In the genomic region with DNA sequence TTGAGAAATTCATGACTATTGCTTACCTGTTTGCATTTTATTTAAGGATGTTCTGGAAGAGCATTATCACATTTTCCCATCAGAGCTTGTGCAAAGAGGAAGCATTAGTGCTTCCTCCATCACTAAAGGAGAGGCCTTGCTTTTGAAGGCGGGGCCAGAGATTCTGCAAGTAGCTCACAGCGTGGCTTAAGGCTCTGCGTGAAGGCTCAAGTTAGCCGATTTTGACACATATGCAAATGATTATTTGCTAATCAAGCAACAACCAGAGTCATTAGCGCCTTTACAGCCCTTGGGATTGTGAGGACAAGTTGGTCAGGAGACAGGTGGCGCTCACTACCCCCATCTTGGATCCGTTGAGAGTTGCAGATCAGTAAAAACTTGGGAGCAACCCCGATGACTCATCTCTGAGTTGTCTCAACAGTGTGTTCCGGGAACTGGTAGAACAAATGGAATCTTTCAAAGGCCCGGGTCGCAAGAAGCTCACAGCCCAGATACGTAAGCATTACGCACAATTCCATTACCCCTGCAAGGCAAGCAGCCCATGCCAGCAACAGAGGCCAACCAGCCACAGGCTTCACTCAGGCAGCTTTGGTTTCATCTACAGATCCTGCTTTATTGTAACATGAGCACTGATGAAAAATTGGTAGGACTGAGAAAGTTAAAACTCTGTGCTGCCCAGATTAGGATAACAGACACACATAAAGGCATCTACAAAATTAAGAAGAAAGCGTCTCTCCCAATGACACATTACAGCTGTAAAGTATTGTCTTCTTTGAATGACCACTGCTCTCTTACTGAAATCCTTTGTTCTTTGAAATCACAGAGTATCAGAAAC, we compare ENCODE assay signal across 1 cellular context.
TF ChIP-seq lines count a peak whose summit lies in the region.

No MANE protein-coding gene starts in this region.

TF ChIP-seq in HepG2, 621 proteins besides CTCF, POLR2A, EP300 and RAD21 (continued from another document and continues in another):
- TF ChIP-seq, protein P1, sequence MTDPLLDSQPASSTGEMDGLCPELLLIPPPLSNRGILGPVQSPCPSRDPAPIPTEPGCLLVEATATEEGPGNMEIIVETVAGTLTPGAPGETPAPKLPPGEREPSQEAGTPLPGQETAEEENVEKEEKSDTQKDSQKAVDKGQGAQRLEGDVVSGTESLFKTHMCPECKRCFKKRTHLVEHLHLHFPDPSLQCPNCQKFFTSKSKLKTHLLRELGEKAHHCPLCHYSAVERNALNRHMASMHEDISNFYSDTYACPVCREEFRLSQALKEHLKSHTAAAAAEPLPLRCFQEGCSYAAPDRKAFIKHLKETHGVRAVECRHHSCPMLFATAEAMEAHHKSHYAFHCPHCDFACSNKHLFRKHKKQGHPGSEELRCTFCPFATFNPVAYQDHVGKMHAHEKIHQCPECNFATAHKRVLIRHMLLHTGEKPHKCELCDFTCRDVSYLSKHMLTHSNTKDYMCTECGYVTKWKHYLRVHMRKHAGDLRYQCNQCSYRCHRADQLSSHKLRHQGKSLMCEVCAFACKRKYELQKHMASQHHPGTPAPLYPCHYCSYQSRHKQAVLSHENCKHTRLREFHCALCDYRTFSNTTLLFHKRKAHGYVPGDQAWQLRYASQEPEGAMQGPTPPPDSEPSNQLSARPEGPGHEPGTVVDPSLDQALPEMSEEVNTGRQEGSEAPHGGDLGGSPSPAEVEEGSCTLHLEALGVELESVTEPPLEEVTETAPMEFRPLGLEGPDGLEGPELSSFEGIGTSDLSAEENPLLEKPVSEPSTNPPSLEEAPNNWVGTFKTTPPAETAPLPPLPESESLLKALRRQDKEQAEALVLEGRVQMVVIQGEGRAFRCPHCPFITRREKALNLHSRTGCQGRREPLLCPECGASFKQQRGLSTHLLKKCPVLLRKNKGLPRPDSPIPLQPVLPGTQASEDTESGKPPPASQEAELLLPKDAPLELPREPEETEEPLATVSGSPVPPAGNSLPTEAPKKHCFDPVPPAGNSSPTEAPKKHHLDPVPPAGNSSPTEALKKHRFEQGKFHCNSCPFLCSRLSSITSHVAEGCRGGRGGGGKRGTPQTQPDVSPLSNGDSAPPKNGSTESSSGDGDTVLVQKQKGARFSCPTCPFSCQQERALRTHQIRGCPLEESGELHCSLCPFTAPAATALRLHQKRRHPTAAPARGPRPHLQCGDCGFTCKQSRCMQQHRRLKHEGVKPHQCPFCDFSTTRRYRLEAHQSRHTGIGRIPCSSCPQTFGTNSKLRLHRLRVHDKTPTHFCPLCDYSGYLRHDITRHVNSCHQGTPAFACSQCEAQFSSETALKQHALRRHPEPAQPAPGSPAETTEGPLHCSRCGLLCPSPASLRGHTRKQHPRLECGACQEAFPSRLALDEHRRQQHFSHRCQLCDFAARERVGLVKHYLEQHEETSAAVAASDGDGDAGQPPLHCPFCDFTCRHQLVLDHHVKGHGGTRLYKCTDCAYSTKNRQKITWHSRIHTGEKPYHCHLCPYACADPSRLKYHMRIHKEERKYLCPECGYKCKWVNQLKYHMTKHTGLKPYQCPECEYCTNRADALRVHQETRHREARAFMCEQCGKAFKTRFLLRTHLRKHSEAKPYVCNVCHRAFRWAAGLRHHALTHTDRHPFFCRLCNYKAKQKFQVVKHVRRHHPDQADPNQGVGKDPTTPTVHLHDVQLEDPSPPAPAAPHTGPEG (CRISPR knock-in tag; IDR thresholded peaks at IDR 0.05): no peak; the same call in 1 of the 2 replicates
- TF ChIP-seq JUN (CRISPR knock-in tag; IDR thresholded peaks at IDR 0.05): peak; percentile 98
- TF ChIP-seq TOE1 (CRISPR knock-in tag; IDR thresholded peaks at IDR 0.05): no peak
- TF ChIP-seq CEBPG (CRISPR knock-in tag; IDR thresholded peaks at IDR 0.05): peak; percentile 63
- no peak for TF ChIP-seq FOXM1 (CRISPR knock-in tag; IDR thresholded peaks at IDR 0.05)
- TF ChIP-seq ZNF564 (CRISPR knock-in tag; IDR thresholded peaks at IDR 0.05): peak; percentile 63; the same call in 1 of the 2 replicates
- peak; percentile 64 for TF ChIP-seq BCL6 (CRISPR knock-in tag; IDR thresholded peaks at IDR 0.05)
- no peak for TF ChIP-seq ZNF34 (CRISPR knock-in tag; IDR thresholded peaks at IDR 0.05; ENCODE audit: borderline replicate concordance)
- TF ChIP-seq PHF8 (CRISPR knock-in tag; IDR thresholded peaks at IDR 0.05): peak; percentile 25; the same call in 1 of the 2 replicates
- TF ChIP-seq NFIB (CRISPR knock-in tag; IDR thresholded peaks at IDR 0.05; ENCODE audit: borderline replicate concordance): no peak
- no peak for TF ChIP-seq U2AF2 (IDR thresholded peaks at IDR 0.05; ENCODE audit: low read depth, low read length)
- TF ChIP-seq, protein P2, sequence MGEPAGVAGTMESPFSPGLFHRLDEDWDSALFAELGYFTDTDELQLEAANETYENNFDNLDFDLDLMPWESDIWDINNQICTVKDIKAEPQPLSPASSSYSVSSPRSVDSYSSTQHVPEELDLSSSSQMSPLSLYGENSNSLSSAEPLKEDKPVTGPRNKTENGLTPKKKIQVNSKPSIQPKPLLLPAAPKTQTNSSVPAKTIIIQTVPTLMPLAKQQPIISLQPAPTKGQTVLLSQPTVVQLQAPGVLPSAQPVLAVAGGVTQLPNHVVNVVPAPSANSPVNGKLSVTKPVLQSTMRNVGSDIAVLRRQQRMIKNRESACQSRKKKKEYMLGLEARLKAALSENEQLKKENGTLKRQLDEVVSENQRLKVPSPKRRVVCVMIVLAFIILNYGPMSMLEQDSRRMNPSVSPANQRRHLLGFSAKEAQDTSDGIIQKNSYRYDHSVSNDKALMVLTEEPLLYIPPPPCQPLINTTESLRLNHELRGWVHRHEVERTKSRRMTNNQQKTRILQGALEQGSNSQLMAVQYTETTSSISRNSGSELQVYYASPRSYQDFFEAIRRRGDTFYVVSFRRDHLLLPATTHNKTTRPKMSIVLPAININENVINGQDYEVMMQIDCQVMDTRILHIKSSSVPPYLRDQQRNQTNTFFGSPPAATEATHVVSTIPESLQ (CRISPR knock-in tag; conservative IDR thresholded peaks at IDR 0.05): 0 out of 2 replicates have a peak, but pooled peaks have one; percentile 65
- TF ChIP-seq PITX1 (CRISPR knock-in tag; IDR thresholded peaks at IDR 0.05): no peak
- TF ChIP-seq, protein P3, sequence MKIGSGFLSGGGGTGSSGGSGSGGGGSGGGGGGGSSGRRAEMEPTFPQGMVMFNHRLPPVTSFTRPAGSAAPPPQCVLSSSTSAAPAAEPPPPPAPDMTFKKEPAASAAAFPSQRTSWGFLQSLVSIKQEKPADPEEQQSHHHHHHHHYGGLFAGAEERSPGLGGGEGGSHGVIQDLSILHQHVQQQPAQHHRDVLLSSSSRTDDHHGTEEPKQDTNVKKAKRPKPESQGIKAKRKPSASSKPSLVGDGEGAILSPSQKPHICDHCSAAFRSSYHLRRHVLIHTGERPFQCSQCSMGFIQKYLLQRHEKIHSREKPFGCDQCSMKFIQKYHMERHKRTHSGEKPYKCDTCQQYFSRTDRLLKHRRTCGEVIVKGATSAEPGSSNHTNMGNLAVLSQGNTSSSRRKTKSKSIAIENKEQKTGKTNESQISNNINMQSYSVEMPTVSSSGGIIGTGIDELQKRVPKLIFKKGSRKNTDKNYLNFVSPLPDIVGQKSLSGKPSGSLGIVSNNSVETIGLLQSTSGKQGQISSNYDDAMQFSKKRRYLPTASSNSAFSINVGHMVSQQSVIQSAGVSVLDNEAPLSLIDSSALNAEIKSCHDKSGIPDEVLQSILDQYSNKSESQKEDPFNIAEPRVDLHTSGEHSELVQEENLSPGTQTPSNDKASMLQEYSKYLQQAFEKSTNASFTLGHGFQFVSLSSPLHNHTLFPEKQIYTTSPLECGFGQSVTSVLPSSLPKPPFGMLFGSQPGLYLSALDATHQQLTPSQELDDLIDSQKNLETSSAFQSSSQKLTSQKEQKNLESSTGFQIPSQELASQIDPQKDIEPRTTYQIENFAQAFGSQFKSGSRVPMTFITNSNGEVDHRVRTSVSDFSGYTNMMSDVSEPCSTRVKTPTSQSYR (CRISPR knock-in tag; IDR thresholded peaks at IDR 0.05; ENCODE audit: borderline replicate concordance): no peak; the same call in 1 of the 2 replicates
- TF ChIP-seq HOXA5 (CRISPR knock-in tag; IDR thresholded peaks at IDR 0.05): no peak
- TF ChIP-seq KLF11 (CRISPR knock-in tag; IDR thresholded peaks at IDR 0.05): no peak
- no peak for TF ChIP-seq PAWR (CRISPR knock-in tag; IDR thresholded peaks at IDR 0.05; ENCODE audit: borderline replicate concordance)
- TF ChIP-seq, protein P4, sequence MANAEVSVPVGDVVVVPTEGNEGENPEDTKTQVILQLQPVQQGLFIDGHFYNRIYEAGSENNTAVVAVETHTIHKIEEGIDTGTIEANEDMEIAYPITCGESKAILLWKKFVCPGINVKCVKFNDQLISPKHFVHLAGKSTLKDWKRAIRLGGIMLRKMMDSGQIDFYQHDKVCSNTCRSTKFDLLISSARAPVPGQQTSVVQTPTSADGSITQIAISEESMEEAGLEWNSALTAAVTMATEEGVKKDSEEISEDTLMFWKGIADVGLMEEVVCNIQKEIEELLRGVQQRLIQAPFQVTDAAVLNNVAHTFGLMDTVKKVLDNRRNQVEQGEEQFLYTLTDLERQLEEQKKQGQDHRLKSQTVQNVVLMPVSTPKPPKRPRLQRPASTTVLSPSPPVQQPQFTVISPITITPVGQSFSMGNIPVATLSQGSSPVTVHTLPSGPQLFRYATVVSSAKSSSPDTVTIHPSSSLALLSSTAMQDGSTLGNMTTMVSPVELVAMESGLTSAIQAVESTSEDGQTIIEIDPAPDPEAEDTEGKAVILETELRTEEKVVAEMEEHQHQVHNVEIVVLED (CRISPR knock-in tag; IDR thresholded peaks at IDR 0.05; ENCODE audit: borderline replicate concordance): peak; percentile 48; the same call in 1 of the 2 replicates
- 0 out of 2 replicates have a peak, but pooled peaks have one; percentile 23 for TF ChIP-seq SP5 (CRISPR knock-in tag; IDR thresholded peaks at IDR 0.05; ENCODE audit: borderline replicate concordance, low read depth)
- TF ChIP-seq HNF4A (CRISPR knock-in tag; IDR thresholded peaks at IDR 0.05): no peak; the same call in 1 of the 2 replicates
- TF ChIP-seq ZFP1 (CRISPR knock-in tag; IDR thresholded peaks at IDR 0.05): no peak
- TF ChIP-seq, protein P5, sequence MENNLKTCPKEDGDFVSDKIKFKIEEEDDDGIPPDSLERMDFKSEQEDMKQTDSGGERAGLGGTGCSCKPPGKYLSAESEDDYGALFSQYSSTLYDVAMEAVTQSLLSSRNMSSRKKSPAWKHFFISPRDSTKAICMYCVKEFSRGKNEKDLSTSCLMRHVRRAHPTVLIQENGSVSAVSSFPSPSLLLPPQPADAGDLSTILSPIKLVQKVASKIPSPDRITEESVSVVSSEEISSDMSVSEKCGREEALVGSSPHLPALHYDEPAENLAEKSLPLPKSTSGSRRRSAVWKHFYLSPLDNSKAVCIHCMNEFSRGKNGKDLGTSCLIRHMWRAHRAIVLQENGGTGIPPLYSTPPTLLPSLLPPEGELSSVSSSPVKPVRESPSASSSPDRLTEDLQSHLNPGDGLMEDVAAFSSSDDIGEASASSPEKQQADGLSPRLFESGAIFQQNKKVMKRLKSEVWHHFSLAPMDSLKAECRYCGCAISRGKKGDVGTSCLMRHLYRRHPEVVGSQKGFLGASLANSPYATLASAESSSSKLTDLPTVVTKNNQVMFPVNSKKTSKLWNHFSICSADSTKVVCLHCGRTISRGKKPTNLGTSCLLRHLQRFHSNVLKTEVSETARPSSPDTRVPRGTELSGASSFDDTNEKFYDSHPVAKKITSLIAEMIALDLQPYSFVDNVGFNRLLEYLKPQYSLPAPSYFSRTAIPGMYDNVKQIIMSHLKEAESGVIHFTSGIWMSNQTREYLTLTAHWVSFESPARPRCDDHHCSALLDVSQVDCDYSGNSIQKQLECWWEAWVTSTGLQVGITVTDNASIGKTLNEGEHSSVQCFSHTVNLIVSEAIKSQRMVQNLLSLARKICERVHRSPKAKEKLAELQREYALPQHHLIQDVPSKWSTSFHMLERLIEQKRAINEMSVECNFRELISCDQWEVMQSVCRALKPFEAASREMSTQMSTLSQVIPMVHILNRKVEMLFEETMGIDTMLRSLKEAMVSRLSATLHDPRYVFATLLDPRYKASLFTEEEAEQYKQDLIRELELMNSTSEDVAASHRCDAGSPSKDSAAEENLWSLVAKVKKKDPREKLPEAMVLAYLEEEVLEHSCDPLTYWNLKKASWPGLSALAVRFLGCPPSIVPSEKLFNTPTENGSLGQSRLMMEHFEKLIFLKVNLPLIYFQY (CRISPR knock-in tag; IDR thresholded peaks at IDR 0.05; ENCODE audit: borderline replicate concordance): no peak
- TF ChIP-seq, protein P6, sequence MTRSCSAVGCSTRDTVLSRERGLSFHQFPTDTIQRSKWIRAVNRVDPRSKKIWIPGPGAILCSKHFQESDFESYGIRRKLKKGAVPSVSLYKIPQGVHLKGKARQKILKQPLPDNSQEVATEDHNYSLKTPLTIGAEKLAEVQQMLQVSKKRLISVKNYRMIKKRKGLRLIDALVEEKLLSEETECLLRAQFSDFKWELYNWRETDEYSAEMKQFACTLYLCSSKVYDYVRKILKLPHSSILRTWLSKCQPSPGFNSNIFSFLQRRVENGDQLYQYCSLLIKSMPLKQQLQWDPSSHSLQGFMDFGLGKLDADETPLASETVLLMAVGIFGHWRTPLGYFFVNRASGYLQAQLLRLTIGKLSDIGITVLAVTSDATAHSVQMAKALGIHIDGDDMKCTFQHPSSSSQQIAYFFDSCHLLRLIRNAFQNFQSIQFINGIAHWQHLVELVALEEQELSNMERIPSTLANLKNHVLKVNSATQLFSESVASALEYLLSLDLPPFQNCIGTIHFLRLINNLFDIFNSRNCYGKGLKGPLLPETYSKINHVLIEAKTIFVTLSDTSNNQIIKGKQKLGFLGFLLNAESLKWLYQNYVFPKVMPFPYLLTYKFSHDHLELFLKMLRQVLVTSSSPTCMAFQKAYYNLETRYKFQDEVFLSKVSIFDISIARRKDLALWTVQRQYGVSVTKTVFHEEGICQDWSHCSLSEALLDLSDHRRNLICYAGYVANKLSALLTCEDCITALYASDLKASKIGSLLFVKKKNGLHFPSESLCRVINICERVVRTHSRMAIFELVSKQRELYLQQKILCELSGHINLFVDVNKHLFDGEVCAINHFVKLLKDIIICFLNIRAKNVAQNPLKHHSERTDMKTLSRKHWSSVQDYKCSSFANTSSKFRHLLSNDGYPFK (CRISPR knock-in tag; IDR thresholded peaks at IDR 0.05; ENCODE audit: borderline replicate concordance): 0 out of 2 replicates have a peak, but pooled peaks have one; percentile 48
- no peak for TF ChIP-seq ZBTB7A (CRISPR knock-in tag; IDR thresholded peaks at IDR 0.05)
- no peak for TF ChIP-seq PHB2 (IDR thresholded peaks at IDR 0.05; ENCODE audit: partially characterized antibody)
- TF ChIP-seq, protein P7, sequence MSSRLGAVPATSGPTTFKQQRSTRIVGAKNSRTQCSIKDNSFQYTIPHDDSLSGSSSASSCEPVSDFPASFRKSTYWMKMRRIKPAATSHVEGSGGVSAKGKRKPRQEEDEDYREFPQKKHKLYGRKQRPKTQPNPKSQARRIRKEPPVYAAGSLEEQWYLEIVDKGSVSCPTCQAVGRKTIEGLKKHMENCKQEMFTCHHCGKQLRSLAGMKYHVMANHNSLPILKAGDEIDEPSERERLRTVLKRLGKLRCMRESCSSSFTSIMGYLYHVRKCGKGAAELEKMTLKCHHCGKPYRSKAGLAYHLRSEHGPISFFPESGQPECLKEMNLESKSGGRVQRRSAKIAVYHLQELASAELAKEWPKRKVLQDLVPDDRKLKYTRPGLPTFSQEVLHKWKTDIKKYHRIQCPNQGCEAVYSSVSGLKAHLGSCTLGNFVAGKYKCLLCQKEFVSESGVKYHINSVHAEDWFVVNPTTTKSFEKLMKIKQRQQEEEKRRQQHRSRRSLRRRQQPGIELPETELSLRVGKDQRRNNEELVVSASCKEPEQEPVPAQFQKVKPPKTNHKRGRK (CRISPR knock-in tag; IDR thresholded peaks at IDR 0.05): no peak
- no peak for TF ChIP-seq MED13 (CRISPR knock-in tag; IDR thresholded peaks at IDR 0.05)
- 0 out of 2 replicates have a peak, but pooled peaks have one; percentile 38 for TF ChIP-seq ZNF329 (CRISPR knock-in tag; IDR thresholded peaks at IDR 0.05; ENCODE audit: low read depth)
- TF ChIP-seq, protein P8, sequence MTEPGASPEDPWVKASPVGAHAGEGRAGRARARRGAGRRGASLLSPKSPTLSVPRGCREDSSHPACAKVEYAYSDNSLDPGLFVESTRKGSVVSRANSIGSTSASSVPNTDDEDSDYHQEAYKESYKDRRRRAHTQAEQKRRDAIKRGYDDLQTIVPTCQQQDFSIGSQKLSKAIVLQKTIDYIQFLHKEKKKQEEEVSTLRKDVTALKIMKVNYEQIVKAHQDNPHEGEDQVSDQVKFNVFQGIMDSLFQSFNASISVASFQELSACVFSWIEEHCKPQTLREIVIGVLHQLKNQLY (CRISPR knock-in tag; IDR thresholded peaks at IDR 0.05): peak; percentile 15; the same call in 1 of the 2 replicates
